Comparison of ENCODE assay signal across 1 cellular context in the genomic region with DNA sequence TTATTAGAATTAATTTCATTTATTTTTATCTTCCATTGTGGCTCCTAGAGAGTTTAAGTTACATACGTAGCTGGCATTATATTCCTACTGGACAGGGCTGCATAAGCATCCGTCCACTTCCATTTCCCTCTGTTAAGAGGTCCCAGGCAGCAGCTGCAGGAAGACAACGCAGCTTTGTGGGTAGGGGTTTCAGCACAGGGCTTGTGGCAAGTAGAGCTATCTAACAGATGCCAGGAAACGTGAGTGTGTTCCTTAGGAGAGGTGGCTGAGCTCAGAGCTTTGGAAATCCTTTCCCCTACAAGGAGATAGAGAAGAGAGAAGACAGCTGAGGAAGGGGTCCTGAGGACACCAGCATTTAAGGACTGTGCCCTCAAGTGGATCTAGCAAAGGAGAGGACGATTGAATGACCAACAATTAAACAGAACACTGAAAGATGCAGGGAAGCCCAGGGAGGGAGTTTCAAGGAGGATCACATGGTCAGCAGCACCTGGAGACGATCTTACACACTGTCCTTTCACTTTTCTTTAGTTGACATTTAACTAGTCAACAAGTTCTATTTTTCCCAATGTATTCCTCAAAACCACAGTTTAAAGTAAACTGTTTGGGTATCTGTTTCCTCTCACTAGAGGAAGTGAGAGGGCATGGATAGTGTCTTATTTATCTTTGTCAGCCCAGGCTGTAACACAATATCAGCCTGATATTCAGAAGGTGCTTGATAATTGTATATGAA.
TF ChIP-seq lines count a peak whose summit lies in the region.

No MANE protein-coding gene starts in this region.

TF ChIP-seq in GM12891, 5 proteins besides CTCF, POLR2A, EP300 and RAD21 (continued from another document):
- TF ChIP-seq PAX5 (IDR thresholded peaks at IDR 0.05; ENCODE audit: insufficient read depth, low read length, severe bottlenecking) (no peak), SPI1 (IDR thresholded peaks at IDR 0.05; ENCODE audit: low read depth, low read length) (0 out of 2 replicates have a peak, but pooled peaks have one; percentile 28)
